Comparison of ENCODE assay signal across 8 cellular contexts in genomic region chr10:73644015-73644743, GRCh38.
DNase-seq lines count a peak whose midpoint lies in the region; ATAC-seq and TF ChIP-seq lines count a peak whose summit lies in the region.

No MANE protein-coding gene starts in this region.

- no peak overlapping the region for H3K4me3 ChIP-seq in brain microvascular endothelial cell (ENCODE audit: low read depth, low read length)

- DNase-seq in AG08395 (ENCODE audit: low spot score) (peak; percentile 78), GM13977 (ENCODE audit: low spot score) (peak; percentile 77), NCI-H128 (lab: John Stamatoyannopoulos, UW; ENCODE audit: unreplicated experiment) (peak; percentile 28), T-helper 9 cell (peak; percentile 24), brain microvascular endothelial cell (peak; percentile 45), iPS-NIHi11 (ENCODE audit: low spot score) (peak; percentile 80)
- DNase-seq in stimulated activated CD4-positive, alpha-beta T cell treated with anti-CD3 and anti-CD28 coated beads, Interleukin-15, amount 100 ng/mL, for 24 hours, result peak; percentile 51

- TF ChIP-seq CTCF in GM13977 (IDR thresholded peaks at IDR 0.05; ENCODE audit: extremely low read depth, insufficient read depth, missing control alignments) (peak; percentile 74), brain microvascular endothelial cell (IDR thresholded peaks at IDR 0.05; ENCODE audit: low read depth, low read length, missing control alignments) (peak; percentile 85)

- H3K27ac ChIP-seq in brain microvascular endothelial cell, result no peak overlapping the region

- in situ Hi-C loops in GM13977 (cut with MboI; ENCODE audit: low pct_unique_long_range_greater_than_20kb, low sequenced_read_pairs, unreplicated experiment), result loop anchor here (5.0 to 25.0 kb wide), 2 partner anchors 107 to 382 kb away; partner anchors contain the start of gene MRPS16
- in situ Hi-C loops in brain microvascular endothelial cell (cut with HindIII; ENCODE audit: low pct_ligation_motif_present, low sequenced_read_pairs), result no loop called here

- H3K27me3 ChIP-seq in brain microvascular endothelial cell (replicated peaks), result no peaks in the 10 kb centered on the region

- no peak for ATAC-seq in HG02610 (IDR thresholded peaks at IDR 0.05; ENCODE audit: unreplicated experiment)

- no peaks in the 10 kb centered on the region for H3K36me3 ChIP-seq in brain microvascular endothelial cell (replicated peaks)

Comparison
In these comparisons a context has a peak if more than half of its experiments do, and no peak if none do; other contexts are left out.
1. DNase-seq: peak in every context shown above with its lines; median percentile 80 in iPS-NIHi11; 78 in AG08395; 77 in GM13977; 51 in stimulated activated CD4-positive, alpha-beta T cell treated with anti-CD3 and anti-CD28 coated beads, Interleukin-15, amount 100 ng/mL, for 24 hours; 45 in brain microvascular endothelial cell; 28 in NCI-H128; 24 in T-helper 9 cell.